23 cellular contexts compared by ENCODE assay signal in the genomic region with DNA sequence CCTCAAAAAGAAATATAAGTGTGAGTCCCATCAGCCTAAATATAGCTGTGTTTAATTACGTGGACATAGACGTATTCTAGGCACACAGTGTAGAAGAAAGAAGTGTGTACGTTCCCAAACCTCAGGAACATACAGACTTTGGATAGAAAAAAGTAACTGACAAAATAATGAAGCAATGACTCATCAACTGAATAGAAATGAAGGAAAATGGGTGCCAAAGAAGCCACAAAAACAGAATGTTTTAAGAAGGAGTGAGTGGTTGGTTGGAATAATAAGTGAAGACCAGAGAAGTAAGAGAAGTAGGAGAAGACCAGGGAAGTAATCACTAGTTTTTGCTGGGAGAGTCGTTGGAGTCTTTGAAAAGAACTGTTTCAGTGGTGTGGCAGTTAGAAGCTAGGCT.
A peak's percentile ranks its signal among the peaks of the same experiment; 100 is the strongest.
DNase-seq lines count a peak whose midpoint lies in the region; ATAC-seq, FAIRE-seq and TF ChIP-seq lines count a peak whose summit lies in the region.
"Had no signal": no experiment of that assay in that cellular context is flagged by ENCODE, and none has a peak within 500 bp of the region (broad histone marks: within the 10 kb centered on the region; RNA-seq: fewer than 3 reads in every experiment).

No MANE protein-coding gene starts in this region.

- no peaks in the 10 kb centered on the region for H3K79me2 ChIP-seq in GM23248 (ENCODE audit: insufficient read depth)
- H3K79me2 ChIP-seq in astrocyte (ENCODE audit: insufficient read depth, low read length), result no peaks in the 10 kb centered on the region
- H3K79me2 ChIP-seq in fibroblast of lung (ENCODE audit: control insufficient read depth, insufficient read depth, low read length), result no peaks in the 10 kb centered on the region

- H4K20me1 ChIP-seq in GM23248 (ENCODE audit: insufficient read depth) (no peaks in the 10 kb centered on the region), astrocyte (ENCODE audit: insufficient read depth, low read length) (no peaks in the 10 kb centered on the region), fibroblast of lung (ENCODE audit: control insufficient read depth, extremely low read depth, insufficient read depth, low read length) (no peaks in the 10 kb centered on the region)

- H3K4me2 ChIP-seq in GM23248 (ENCODE audit: unreplicated experiment) (no peak overlapping the region), astrocyte (ENCODE audit: low read length) (peak overlapping the region; percentile 13), fibroblast of lung (ENCODE audit: extremely low read depth, insufficient read depth, low read length) (no peak overlapping the region)

- no peak overlapping the region for H3K9ac ChIP-seq in GM23248
- no peak overlapping the region for H3K9ac ChIP-seq in astrocyte (ENCODE audit: low read length)
- no peak overlapping the region for H3K9ac ChIP-seq in fibroblast of lung (ENCODE audit: insufficient read depth, low read length)

- H3K27me3 ChIP-seq in GM23248 (replicated peaks; ENCODE audit: insufficient read depth), result no peaks in the 10 kb centered on the region
- H3K27me3 ChIP-seq in astrocyte (ENCODE audit: insufficient read depth, low read length), result no peaks in the 10 kb centered on the region
- H3K27me3 ChIP-seq in fibroblast of lung (ENCODE audit: control insufficient read depth, insufficient read depth, low read length), result no peaks in the 10 kb centered on the region

- H3K27ac ChIP-seq in GM23248 (no peak overlapping the region), astrocyte (ENCODE audit: low read depth, low read length) (no peak overlapping the region), fibroblast of lung (ENCODE audit: insufficient read depth, low read length) (no peak overlapping the region)
- H3K27ac ChIP-seq: HL-60 had no signal

- no peak overlapping the region for H3K27ac Mint-ChIP-seq in astrocyte (ENCODE audit: unreplicated experiment)
- peak overlapping the region; percentile 29 for H3K27ac Mint-ChIP-seq in osteocyte (ENCODE audit: unreplicated experiment)
- H3K27ac Mint-ChIP-seq: CD8-positive, alpha-beta memory T cell; IgD-negative memory B cell had no signal

- DNase-seq in GM23248 (peak; percentile 26), astrocyte (ENCODE audit: low read depth) (peak; percentile 59), fibroblast of lung (ENCODE audit: low read depth in 2 of 2) (peak; percentile 23 to 68), osteocyte (ENCODE audit: extremely low spot score, unreplicated experiment) (no peak)
- DNase-seq: ACHN; C1 segment of cervical spinal cord; CD8-positive, alpha-beta memory T cell; H7; Kasumi-1; MM.1S; NCI-H187; NCI-H2107; NCI-H510A; NCI-H774; SHP77 had no signal

- H3K4me1 Mint-ChIP-seq in astrocyte (ENCODE audit: low read depth, unreplicated experiment), result peaks cover 2% of the 10 kb centered on the region
- peaks cover 48% of the 10 kb centered on the region for H3K4me1 Mint-ChIP-seq in osteocyte (ENCODE audit: unreplicated experiment)
- H3K4me1 Mint-ChIP-seq: CD8-positive, alpha-beta memory T cell; IgD-negative memory B cell had no signal

- H3K4me1 ChIP-seq in GM23248 (ENCODE audit: insufficient read depth) (peaks cover 24% of the 10 kb centered on the region), astrocyte (ENCODE audit: insufficient read depth, low read length) (no peaks in the 10 kb centered on the region), fibroblast of lung (ENCODE audit: control insufficient read depth, extremely low read depth, insufficient read depth, low read length) (peaks cover 4% of the 10 kb centered on the region)

- H3K9me3 Mint-ChIP-seq in astrocyte (ENCODE audit: unreplicated experiment), result no peaks in the 10 kb centered on the region
- H3K9me3 Mint-ChIP-seq in osteocyte (ENCODE audit: unreplicated experiment), result no peaks in the 10 kb centered on the region

- in situ Hi-C loops in GM23248 (cut with MboI), result no loop called here

- no peaks in the 10 kb centered on the region for H3K36me3 ChIP-seq in GM23248 (ENCODE audit: low read depth)
- H3K36me3 ChIP-seq in astrocyte (ENCODE audit: insufficient read depth, low read length), result no peaks in the 10 kb centered on the region
- H3K36me3 ChIP-seq in fibroblast of lung (ENCODE audit: control insufficient read depth, insufficient read depth, low read length), result no peaks in the 10 kb centered on the region

- TF ChIP-seq POLR2A in GM18505 (IDR thresholded peaks at IDR 0.05; ENCODE audit: borderline replicate concordance, extremely low read depth, insufficient read depth, insufficient read length), result no peak

- H3K36me3 Mint-ChIP-seq in astrocyte (ENCODE audit: low read depth, unreplicated experiment) (no peaks in the 10 kb centered on the region), osteocyte (ENCODE audit: unreplicated experiment) (no peaks in the 10 kb centered on the region)
- H3K36me3 Mint-ChIP-seq: CD8-positive, alpha-beta memory T cell; IgD-negative memory B cell had no signal

- WGBS in GM23248 (ENCODE audit: low coverage in 1 of 2, low lambda C conversion rate in 2 of 2, missing lambda C conversion rate in 2 of 2), 2 experiments, result 93 to 94% methylated on average over 4 of the region's 4 CpGs

- H3K9me3 ChIP-seq in GM23248 (ENCODE audit: low read depth) (no peaks in the 10 kb centered on the region), astrocyte (ENCODE audit: insufficient read depth, low read depth, low read length) (no peaks in the 10 kb centered on the region), fibroblast of lung (ENCODE audit: control insufficient read depth, insufficient read depth, low read depth, low read length) (no peaks in the 10 kb centered on the region)

- no peak for TF ChIP-seq CTCF in astrocyte (IDR thresholded peaks at IDR 0.05; ENCODE audit: insufficient read depth, low read depth, low read length)
- no peak for TF ChIP-seq CTCF in fibroblast of lung (conservative IDR thresholded peaks at IDR 0.05 in 1 of 2, IDR thresholded peaks at IDR 0.05 in 1 of 2; ENCODE audit: low read depth in 1 of 2, low read length in 2 of 2)
- no peak for TF ChIP-seq CTCF in osteocyte (IDR thresholded peaks at IDR 0.05)

- no peak overlapping the region for H2AFZ ChIP-seq in GM23248
- H2AFZ ChIP-seq in astrocyte (ENCODE audit: low read depth, low read length), result no peak overlapping the region
- H2AFZ ChIP-seq in fibroblast of lung (ENCODE audit: low read length), result peak overlapping the region; percentile 12

- H3F3A ChIP-seq in GM23248 (ENCODE audit: insufficient read depth), result peaks cover 10% of the 10 kb centered on the region; the same call in 1 of the 2 replicates

- ATAC-seq in GM18907 (IDR thresholded peaks at IDR 0.05; ENCODE audit: unreplicated experiment) (no peak), GM18505 (IDR thresholded peaks at IDR 0.05; ENCODE audit: unreplicated experiment) (no peak), GM19395 (IDR thresholded peaks at IDR 0.05; ENCODE audit: unreplicated experiment) (no peak)

- H3K27me3 Mint-ChIP-seq in astrocyte (ENCODE audit: low read depth, unreplicated experiment), result no peaks in the 10 kb centered on the region
- no peaks in the 10 kb centered on the region for H3K27me3 Mint-ChIP-seq in osteocyte (ENCODE audit: unreplicated experiment)
- H3K27me3 Mint-ChIP-seq: CD8-positive, alpha-beta memory T cell; IgD-negative memory B cell had no signal

- H3K9me2 ChIP-seq in GM23248 (ENCODE audit: insufficient read depth), result 0 out of 2 replicates have a peak, but pooled peaks cover 3% of the 10 kb centered on the region

- H3K4me3 ChIP-seq in GM23248 (no peak overlapping the region), astrocyte (ENCODE audit: insufficient read depth, low read depth, low read length) (no peak overlapping the region), fibroblast of lung (replicated peaks in 1 of 4; ENCODE audit: control extremely low read depth in 1 of 4, insufficient read depth in 1 of 4, low read depth in 3 of 4, low read length in 4 of 4) (no peak overlapping the region)

- H3K4me3 Mint-ChIP-seq in astrocyte (ENCODE audit: unreplicated experiment) (no peak overlapping the region), osteocyte (ENCODE audit: unreplicated experiment) (no peak overlapping the region)
- H3K4me3 Mint-ChIP-seq: CD8-positive, alpha-beta memory T cell; IgD-negative memory B cell had no signal

- FAIRE-seq in astrocyte (lab: Jason Lieb, UNC), result peak; percentile 26
- FAIRE-seq: D721Med, GM12892, HTR-8/SVneo had no signal
